In genomic region chr17:74443516-74444296, GRCh38 we compare ENCODE assay signal across 1 cellular context.
A peak's percentile ranks its signal among the peaks of the same experiment; 100 is the strongest.
TF ChIP-seq lines count a peak whose summit lies in the region.

No MANE protein-coding gene starts in this region.

TF ChIP-seq in HepG2, 621 proteins besides CTCF, POLR2A, EP300 and RAD21 (continued from another document and continues in another):
- TF ChIP-seq BRD4 (CRISPR knock-in tag; IDR thresholded peaks at IDR 0.05): no peak; the same call in 1 of the 2 replicates
- TF ChIP-seq ZNF292 (CRISPR knock-in tag; IDR thresholded peaks at IDR 0.05; ENCODE audit: borderline replicate concordance, low read depth): no peak
- no peak for TF ChIP-seq ARID3A (IDR thresholded peaks at IDR 0.05; ENCODE audit: low read depth, low read length)
- TF ChIP-seq MAFF (IDR thresholded peaks at IDR 0.05; ENCODE audit: low read depth, low read length): peak; percentile 98
- peak; percentile 24; the same call in 1 of the 2 replicates for TF ChIP-seq SNAI1 (CRISPR knock-in tag; IDR thresholded peaks at IDR 0.05; ENCODE audit: borderline replicate concordance)
- no peak for TF ChIP-seq SRSF9 (IDR thresholded peaks at IDR 0.05; ENCODE audit: borderline replicate concordance, insufficient read depth, low read depth, low read length, poor library complexity, severe bottlenecking)
- no peak for TF ChIP-seq TRIM22 (IDR thresholded peaks at IDR 0.05)
- TF ChIP-seq IRF9 (CRISPR knock-in tag; IDR thresholded peaks at IDR 0.05; ENCODE audit: borderline replicate concordance): peak; percentile 34; the same call in 1 of the 2 replicates
- TF ChIP-seq NR0B2 (CRISPR knock-in tag; IDR thresholded peaks at IDR 0.05): 0 out of 2 replicates have a peak, but pooled peaks have one; percentile 29
- 0 out of 2 replicates have a peak, but pooled peaks have one; percentile 2 for TF ChIP-seq ZNF263 (CRISPR knock-in tag; IDR thresholded peaks at IDR 0.05)
- TF ChIP-seq ZFP82 (CRISPR knock-in tag; IDR thresholded peaks at IDR 0.05; ENCODE audit: borderline replicate concordance): peak; percentile 76; the same call in 1 of the 2 replicates
- no peak for TF ChIP-seq ATM (IDR thresholded peaks at IDR 0.05; ENCODE audit: borderline replicate concordance)
- TF ChIP-seq SYNCRIP (IDR thresholded peaks at IDR 0.05; ENCODE audit: insufficient read depth, low read depth, low read length): no peak
- TF ChIP-seq RBAK (CRISPR knock-in tag; IDR thresholded peaks at IDR 0.05): no peak
- no peak for TF ChIP-seq ZNF430 (CRISPR knock-in tag; IDR thresholded peaks at IDR 0.05)
- TF ChIP-seq SRSF1 (optimal IDR thresholded peaks at IDR 0.05; ENCODE audit: low read depth, low read length): no peak
- no peak for TF ChIP-seq ZNF75D (CRISPR knock-in tag; IDR thresholded peaks at IDR 0.05; ENCODE audit: borderline replicate concordance)
- TF ChIP-seq SP1 (IDR thresholded peaks at IDR 0.05): no peak
- no peak for TF ChIP-seq SP1 (CRISPR knock-in tag; IDR thresholded peaks at IDR 0.05)
- no peak for TF ChIP-seq MATR3 (CRISPR knock-in tag; IDR thresholded peaks at IDR 0.05)
- TF ChIP-seq CBFB (CRISPR knock-in tag; IDR thresholded peaks at IDR 0.05): no peak
- peak in 1 of 2 experiments; percentile 99; a peak in 2 of 4 replicates for TF ChIP-seq MAFK (conservative IDR thresholded peaks at IDR 0.05 in 1 of 2, IDR thresholded peaks at IDR 0.05 in 1 of 2; ENCODE audit: low read length in 2 of 2)
- TF ChIP-seq ZNF333 (CRISPR knock-in tag; IDR thresholded peaks at IDR 0.05; ENCODE audit: borderline replicate concordance): 0 out of 2 replicates have a peak, but pooled peaks have one; percentile 73
- no peak for TF ChIP-seq ZNF605 (CRISPR knock-in tag; IDR thresholded peaks at IDR 0.05)
- no peak for TF ChIP-seq ZNF646 (CRISPR knock-in tag; IDR thresholded peaks at IDR 0.05)
- no peak for TF ChIP-seq SRY (CRISPR knock-in tag; IDR thresholded peaks at IDR 0.05)
- TF ChIP-seq ZSCAN31 (CRISPR knock-in tag; IDR thresholded peaks at IDR 0.05; ENCODE audit: low read depth): no peak
- TF ChIP-seq ZKSCAN5 (CRISPR knock-in tag; IDR thresholded peaks at IDR 0.05): no peak
- no peak for TF ChIP-seq PHB2 (IDR thresholded peaks at IDR 0.05; ENCODE audit: partially characterized antibody)
- 0 out of 2 replicates have a peak, but pooled peaks have one; percentile 3 for TF ChIP-seq ZSCAN12 (CRISPR knock-in tag; IDR thresholded peaks at IDR 0.05)
- TF ChIP-seq MTERF4 (CRISPR knock-in tag; IDR thresholded peaks at IDR 0.05): peak; percentile 80
- peak; percentile 36; the same call in 1 of the 2 replicates for TF ChIP-seq ZNF776 (CRISPR knock-in tag; IDR thresholded peaks at IDR 0.05)
- TF ChIP-seq FUBP1 (CRISPR knock-in tag; IDR thresholded peaks at IDR 0.05; ENCODE audit: borderline replicate concordance): no peak
- TF ChIP-seq ZNF687 (CRISPR knock-in tag; IDR thresholded peaks at IDR 0.05): no peak; the same call in none of the 2 replicates
- TF ChIP-seq ZNF703 (CRISPR knock-in tag; IDR thresholded peaks at IDR 0.05; ENCODE audit: borderline replicate concordance): no peak
- no peak for TF ChIP-seq ZNF7 (CRISPR knock-in tag; IDR thresholded peaks at IDR 0.05)
- no peak for TF ChIP-seq ZKSCAN1 (IDR thresholded peaks at IDR 0.05; ENCODE audit: low read length)
- TF ChIP-seq DRAP1 (CRISPR knock-in tag; IDR thresholded peaks at IDR 0.05): no peak
- 0 out of 2 replicates have a peak, but pooled peaks have one; percentile 12 for TF ChIP-seq ZNF710 (CRISPR knock-in tag; IDR thresholded peaks at IDR 0.05; ENCODE audit: borderline replicate concordance)
- TF ChIP-seq ZSCAN22 (CRISPR knock-in tag; IDR thresholded peaks at IDR 0.05): no peak
